In genomic region chr3:77411990-77412389, GRCh38 we compare ENCODE assay signal across 24 cellular contexts.
DNase-seq lines count a peak whose midpoint lies in the region; ATAC-seq and TF ChIP-seq lines count a peak whose summit lies in the region.
"Had no signal": no experiment of that assay in that cellular context is flagged by ENCODE, and none has a peak within 500 bp of the region (broad histone marks: within the 10 kb centered on the region; RNA-seq: fewer than 3 reads in every experiment).

No MANE protein-coding gene starts in this region.

- DNase-seq in ELF-1 (ENCODE audit: low read depth, low spot score), result peak; percentile 11
- no peak for DNase-seq in RWPE2 (ENCODE audit: low spot score)
- DNase-seq in fibroblast of gingiva (ENCODE audit: low read depth), result peak; percentile 59
- no peak for DNase-seq in neural progenitor cell (ENCODE audit: low spot score)
- no peak for DNase-seq in NCI-H2081 treated with DMSO at 0.1 percent for 48 hours (lab: John Stamatoyannopoulos, UW)
- DNase-seq: activated CD4-positive, alpha-beta T cell treated with anti-CD3 and anti-CD28 coated beads for 4 hours; activated naive CD8-positive, alpha-beta T cell treated with anti-CD3 and anti-CD28 coated beads, Interleukin-2, amount 10 ng/mL, durations not matched to agents 7 days and 5 days; C1 segment of cervical spinal cord; colonic mucosa; GF-D8; hypothalamus; naive thymus-derived CD8-positive, alpha-beta T cell; NCI-H1092; NCI-H2081; NCI-H524 treated with DMSO at 0.1 percent for 48 hours; Right ventricle myocardium superior; sigmoid colon; SW 1271 had no signal

- no peaks in the 10 kb centered on the region for H3K9me3 Mint-ChIP-seq in neural progenitor cell

- ATAC-seq in RWPE2 (ENCODE audit: low read depth) (peak; percentile 75), HG03571 (IDR thresholded peaks at IDR 0.05; ENCODE audit: unreplicated experiment) (no peak), HG03442 (IDR thresholded peaks at IDR 0.05; ENCODE audit: unreplicated experiment) (no peak), HG03175 (IDR thresholded peaks at IDR 0.05; ENCODE audit: unreplicated experiment) (no peak)
- ATAC-seq: GM12878; naive thymus-derived CD8-positive, alpha-beta T cell had no signal

- H3K4me2 ChIP-seq in neural progenitor cell, result no peak overlapping the region

- H3K27me3 ChIP-seq in RWPE2 (ENCODE audit: insufficient read depth, poor library complexity, severe bottlenecking), result no peaks in the 10 kb centered on the region
- H3K27me3 ChIP-seq in neural progenitor cell, result no peaks in the 10 kb centered on the region
- H3K27me3 ChIP-seq: colonic mucosa, sigmoid colon, suprapubic skin had no signal

- H3K27ac ChIP-seq in RWPE2 (ENCODE audit: poor library complexity, severe bottlenecking), result peak overlapping the region; percentile 92
- no peak overlapping the region for H3K27ac ChIP-seq in neural progenitor cell
- H3K27ac ChIP-seq: colonic mucosa, sigmoid colon, suprapubic skin had no signal

- no peaks in the 10 kb centered on the region for H3K36me3 Mint-ChIP-seq in neural progenitor cell
- H3K36me3 Mint-ChIP-seq: activated naive CD8-positive, alpha-beta T cell treated with anti-CD3 and anti-CD28 coated beads, Interleukin-2, amount 10 ng/mL, durations not matched to agents 7 days and 5 days; naive thymus-derived CD8-positive, alpha-beta T cell had no signal

- peak overlapping the region; percentile 21 for H3K27ac Mint-ChIP-seq in neural progenitor cell
- H3K27ac Mint-ChIP-seq: activated naive CD8-positive, alpha-beta T cell treated with anti-CD3 and anti-CD28 coated beads, Interleukin-2, amount 10 ng/mL, durations not matched to agents 7 days and 5 days; activated T-helper 1 cell treated with anti-CD3 and anti-CD28 coated beads, Interleukin-12 subunit alpha, Interleukin-12 subunit beta, Interleukin-2, Interleukin-4 antibody, amounts not matched to agents 30 ng/mL and 10 ng/mL and 1 ng/mL, durations not matched to agents 14 hours and 24 hours and 36 hours; naive thymus-derived CD8-positive, alpha-beta T cell had no signal

- H3K4me1 ChIP-seq in RWPE2 (ENCODE audit: insufficient read depth, poor library complexity, severe bottlenecking), result peaks cover 22% of the 10 kb centered on the region
- peaks cover 17% of the 10 kb centered on the region for H3K4me1 ChIP-seq in neural progenitor cell
- H3K4me1 ChIP-seq: colonic mucosa, sigmoid colon, suprapubic skin had no signal

- H3K27me3 Mint-ChIP-seq in neural progenitor cell (ENCODE audit: insufficient read depth, low read depth), result peaks cover 6% of the 10 kb centered on the region
- H3K27me3 Mint-ChIP-seq: activated naive CD8-positive, alpha-beta T cell treated with anti-CD3 and anti-CD28 coated beads, Interleukin-2, amount 10 ng/mL, durations not matched to agents 7 days and 5 days; naive thymus-derived CD8-positive, alpha-beta T cell had no signal

- H3K9me3 ChIP-seq in RWPE2 (ENCODE audit: severe bottlenecking) (no peaks in the 10 kb centered on the region), neural progenitor cell (ENCODE audit: low read depth) (no peaks in the 10 kb centered on the region)
- H3K9me3 ChIP-seq: colonic mucosa, sigmoid colon, suprapubic skin had no signal

- no peaks in the 10 kb centered on the region for H3K36me3 ChIP-seq in RWPE2 (ENCODE audit: low read depth)
- no peaks in the 10 kb centered on the region for H3K36me3 ChIP-seq in neural progenitor cell
- H3K36me3 ChIP-seq: colonic mucosa, sigmoid colon, suprapubic skin had no signal

- no peak overlapping the region for H3K4me3 Mint-ChIP-seq in neural progenitor cell
- H3K4me3 Mint-ChIP-seq: activated naive CD8-positive, alpha-beta T cell treated with anti-CD3 and anti-CD28 coated beads, Interleukin-2, amount 10 ng/mL, durations not matched to agents 7 days and 5 days; activated T-helper 1 cell treated with anti-CD3 and anti-CD28 coated beads, Interleukin-12 subunit alpha, Interleukin-12 subunit beta, Interleukin-2, Interleukin-4 antibody, amounts not matched to agents 30 ng/mL and 10 ng/mL and 1 ng/mL, durations not matched to agents 14 hours and 24 hours and 36 hours; naive thymus-derived CD8-positive, alpha-beta T cell had no signal

- H3F3A ChIP-seq in neural progenitor cell (ENCODE audit: low read depth), result no peaks in the 10 kb centered on the region

- H3K4me1 Mint-ChIP-seq in neural progenitor cell, result no peaks in the 10 kb centered on the region
- H3K4me1 Mint-ChIP-seq: activated naive CD8-positive, alpha-beta T cell treated with anti-CD3 and anti-CD28 coated beads, Interleukin-2, amount 10 ng/mL, durations not matched to agents 7 days and 5 days; naive thymus-derived CD8-positive, alpha-beta T cell had no signal

- H4K20me1 ChIP-seq in neural progenitor cell (ENCODE audit: low read depth), result no peaks in the 10 kb centered on the region

- no peak overlapping the region for H3K9ac ChIP-seq in neural progenitor cell

- no peak for TF ChIP-seq CTCF in RWPE2 (IDR thresholded peaks at IDR 0.05; ENCODE audit: poor library complexity, severe bottlenecking)
- TF ChIP-seq CTCF in neural progenitor cell (IDR thresholded peaks at IDR 0.05), result no peak

- H2AFZ ChIP-seq in neural progenitor cell (replicated peaks), result no peak overlapping the region

- H3K4me3 ChIP-seq in RWPE2 (ENCODE audit: severe bottlenecking) (no peak overlapping the region), neural progenitor cell (no peak overlapping the region)
- H3K4me3 ChIP-seq: colonic mucosa, GM12878, sigmoid colon, suprapubic skin had no signal

- no peaks in the 10 kb centered on the region for H3K79me2 ChIP-seq in neural progenitor cell (ENCODE audit: low read depth)

Comparison
In these comparisons a context has a peak if more than half of its experiments do, and no peak if none do; other contexts are left out.
1. DNase-seq: peak in ELF-1 (single experiment) and fibroblast of gingiva (single experiment); none in RWPE2 (single experiment), neural progenitor cell (single experiment) and NCI-H2081 treated with DMSO at 0.1 percent for 48 hours (single experiment).